Comparison of ENCODE assay signal across 26 cellular contexts in the genomic region with DNA sequence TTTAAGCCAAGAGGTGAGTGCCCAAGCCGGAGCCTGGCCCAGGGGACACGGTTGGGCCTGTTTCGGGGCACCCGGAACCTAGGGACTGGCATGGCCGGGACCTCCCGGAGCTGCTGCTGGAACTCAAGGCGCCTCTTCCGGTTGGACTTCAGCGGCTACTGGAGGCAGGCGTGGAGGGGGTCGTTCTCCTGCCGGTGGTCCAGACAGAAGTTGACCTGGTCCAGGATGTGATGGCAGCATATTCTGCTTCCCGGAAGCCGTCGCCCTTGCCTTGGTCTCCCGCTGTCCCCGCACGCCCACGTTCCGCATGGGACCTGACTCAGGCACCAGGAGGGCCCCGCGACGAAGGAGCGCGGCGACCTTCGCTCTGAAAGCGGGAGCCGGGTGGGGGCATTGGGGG.
"Had no signal": no experiment of that assay in that cellular context is flagged by ENCODE, and none has a peak within 500 bp of the region (broad histone marks: within the 10 kb centered on the region; RNA-seq: fewer than 3 reads in every experiment).

No MANE protein-coding gene starts in this region.

- DNase-seq: naive B cell; naive thymus-derived CD8-positive, alpha-beta T cell; nephron progenitor cell; occipital lobe; ovary; psoas muscle; stimulated activated CD4-positive, alpha-beta T cell treated with anti-CD3 and anti-CD28 coated beads, Interleukin-15, amount 100 ng/mL, for 24 hours; stimulated activated CD4-positive, alpha-beta T cell treated with anti-CD3 and anti-CD28 coated beads, Interleukin-2, amount 100 ng/mL, for 24 hours; stimulated activated CD4-positive, alpha-beta T cell treated with anti-CD3 and anti-CD28 coated beads, Interleukin-2, amount 100 ng/mL, for 48 hours; stimulated activated CD4-positive, alpha-beta T cell treated with anti-CD3 and anti-CD28 coated beads, Interleukin-4, amount 100 ng/mL, for 24 hours; stimulated activated naive B cell treated with anti-CD40 and anti-IgM and Interleukin-4, amounts not matched to agents 10 μg/mL and 1 μg/mL and 100 μg/mL, for 72 hours; stimulated activated naive CD4-positive, alpha-beta T cell treated with Interleukin-2 at 50 U/mL for 16 hours; stomach; tibial artery; transverse colon; upper lobe of right lung; uterus had no signal

- H3K4me3 Mint-ChIP-seq: naive B cell; naive thymus-derived CD8-positive, alpha-beta T cell; natural killer cell treated with Interleukin-12 subunit alpha and Interleukin-12 subunit beta and Interleukin-15 and Interleukin-18, amount 100 ng/mL, for 72 hours; nephron progenitor cell; neural crest cell; stimulated activated effector memory CD8-positive, alpha-beta T cell treated with anti-CD3 and anti-CD28 coated beads, Interleukin-12 subunit alpha, Interleukin-12 subunit beta, amount 100 ng/mL, for 72 hours; stimulated activated naive B cell treated with anti-CD40 and anti-IgM and Interleukin-4, amounts not matched to agents 10 μg/mL and 1 μg/mL and 100 μg/mL, for 72 hours; stimulated activated naive CD8-positive, alpha-beta T cell treated with anti-CD3 and anti-CD28 coated beads, Interleukin-15, Interleukin-2, amounts not matched to agents 100 ng/mL and 50 ng/mL, for 24 hours; type B pancreatic cell had no signal

- H3K36me3 Mint-ChIP-seq: naive B cell; naive thymus-derived CD8-positive, alpha-beta T cell; natural killer cell treated with Interleukin-12 subunit alpha and Interleukin-12 subunit beta and Interleukin-15 and Interleukin-18, amount 100 ng/mL, for 72 hours; stimulated activated effector memory CD8-positive, alpha-beta T cell treated with anti-CD3 and anti-CD28 coated beads, Interleukin-12 subunit alpha, Interleukin-12 subunit beta, amount 100 ng/mL, for 72 hours; stimulated activated naive B cell treated with anti-CD40 and anti-IgM and Interleukin-4, amounts not matched to agents 10 μg/mL and 1 μg/mL and 100 μg/mL, for 72 hours; type B pancreatic cell had no signal

- H3K4me3 ChIP-seq: ovary, psoas muscle, skin epidermis, smooth muscle cell, stomach, tibial artery, transverse colon, upper lobe of right lung, uterus had no signal

- H3K27me3 Mint-ChIP-seq: progenitor cell of endocrine pancreas had no signal

- H3K4me1 Mint-ChIP-seq: neural crest cell; stimulated activated effector memory CD8-positive, alpha-beta T cell treated with anti-CD3 and anti-CD28 coated beads, Interleukin-12 subunit alpha, Interleukin-12 subunit beta, amount 100 ng/mL, for 72 hours had no signal

- H3K9ac ChIP-seq: parathyroid adenoma had no signal

- H3K27ac Mint-ChIP-seq: naive B cell; naive thymus-derived CD8-positive, alpha-beta T cell; natural killer cell treated with Interleukin-12 subunit alpha and Interleukin-12 subunit beta and Interleukin-15 and Interleukin-18, amount 100 ng/mL, for 72 hours; progenitor cell of endocrine pancreas; stimulated activated effector memory CD8-positive, alpha-beta T cell treated with anti-CD3 and anti-CD28 coated beads, Interleukin-12 subunit alpha, Interleukin-12 subunit beta, amount 100 ng/mL, for 72 hours; stimulated activated naive B cell treated with anti-CD40 and anti-IgM and Interleukin-4, amounts not matched to agents 10 μg/mL and 1 μg/mL and 100 μg/mL, for 72 hours; stimulated activated naive CD8-positive, alpha-beta T cell treated with anti-CD3 and anti-CD28 coated beads, Interleukin-15, Interleukin-2, amounts not matched to agents 100 ng/mL and 50 ng/mL, for 24 hours; type B pancreatic cell had no signal

- H3K4me1 ChIP-seq: parathyroid adenoma, psoas muscle, upper lobe of right lung, uterus had no signal

- H3K4me2 ChIP-seq: smooth muscle cell had no signal

- H3K27ac ChIP-seq: ovary, parathyroid adenoma, psoas muscle, skin epidermis, stomach, tibial artery, transverse colon, upper lobe of right lung, uterus had no signal

- H3K9me3 Mint-ChIP-seq: naive B cell; naive thymus-derived CD8-positive, alpha-beta T cell; natural killer cell treated with Interleukin-12 subunit alpha and Interleukin-12 subunit beta and Interleukin-15 and Interleukin-18, amount 100 ng/mL, for 72 hours; nephron progenitor cell; neural crest cell; stimulated activated effector memory CD8-positive, alpha-beta T cell treated with anti-CD3 and anti-CD28 coated beads, Interleukin-12 subunit alpha, Interleukin-12 subunit beta, amount 100 ng/mL, for 72 hours; stimulated activated naive B cell treated with anti-CD40 and anti-IgM and Interleukin-4, amounts not matched to agents 10 μg/mL and 1 μg/mL and 100 μg/mL, for 72 hours; stimulated activated naive CD8-positive, alpha-beta T cell treated with anti-CD3 and anti-CD28 coated beads, Interleukin-15, Interleukin-2, amounts not matched to agents 100 ng/mL and 50 ng/mL, for 24 hours; type B pancreatic cell had no signal

- H3K27me3 ChIP-seq: ovary, tibial artery, upper lobe of right lung, uterus had no signal

- H3K36me3 ChIP-seq: ovary, stomach, tibial artery, transverse colon, upper lobe of right lung, uterus had no signal

- H3K9me3 ChIP-seq: ovary, psoas muscle, stomach, tibial artery, transverse colon, upper lobe of right lung, uterus had no signal
